28 cellular contexts compared by ENCODE assay signal in the genomic region with DNA sequence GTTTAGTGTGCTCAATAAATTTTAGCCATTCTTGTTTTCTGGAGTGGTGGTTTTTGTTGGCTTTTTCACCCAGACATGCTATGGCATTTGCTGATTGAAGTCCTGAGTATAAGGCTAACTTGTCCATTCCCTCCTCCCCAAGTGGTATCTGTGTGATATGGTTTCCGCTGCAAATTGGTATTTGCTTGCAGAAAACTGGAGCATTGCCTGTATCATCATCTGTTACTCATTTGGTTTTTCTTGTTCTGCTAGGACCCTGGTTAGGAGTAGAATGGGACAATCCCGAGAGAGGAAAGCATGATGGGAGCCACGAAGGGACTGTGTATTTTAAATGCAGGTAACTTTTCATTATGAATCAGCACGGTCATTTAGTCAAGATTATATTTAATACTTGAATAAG. TPM values are rescaled to one million over a fixed set of nuclear protein-coding genes. Genes with fewer than 3 reads are reported as not detected.
DNase-seq lines count a peak whose midpoint lies in the region; ATAC-seq and TF ChIP-seq lines count a peak whose summit lies in the region.
"Had no signal": no experiment of that assay in that cellular context is flagged by ENCODE, and none has a peak within 500 bp of the region (broad histone marks: within the 10 kb centered on the region; RNA-seq: fewer than 3 reads in every experiment).

No MANE protein-coding gene starts in this region.

- H3K27me3 Mint-ChIP-seq in GM23338 (ENCODE audit: insufficient read depth, low read depth, poor library complexity): peaks cover 7% of the 10 kb centered on the region
- H3K27me3 Mint-ChIP-seq: activated CD4-positive, alpha-beta T cell treated with anti-CD3 and anti-CD28 coated beads for 36 hours; CD4-positive, alpha-beta memory T cell; T-helper 17 cell had no signal

- H3K4me2 ChIP-seq in GM23338: no peak overlapping the region

- 82% methylated on average over 4 of the region's 4 CpGs for WGBS in esophagus muscularis mucosa

- peaks cover 11% of the 10 kb centered on the region; the same call in 1 of the 2 replicates for H4K20me1 ChIP-seq in GM23338 (replicated peaks; ENCODE audit: insufficient read depth)

- H2AFZ ChIP-seq in GM23338: no peak overlapping the region
- H2AFZ ChIP-seq: parathyroid adenoma had no signal

- DNase-seq in GM23338 (ENCODE audit: low spot score) (no peak), WERI-Rb-1 (peak; percentile 0), fibroblast of gingiva (ENCODE audit: low read depth) (peak; percentile 6), GF-D8 (lab: John Stamatoyannopoulos, UW) (no peak), esophagus muscularis mucosa (ENCODE audit: extremely low spot score) (no peak)
- DNase-seq in activated naive CD4-positive, alpha-beta T cell (lab: John Stamatoyannopoulos, UW): no peak
- DNase-seq: activated CD4-positive, alpha-beta T cell treated with anti-CD3 and anti-CD28 coated beads for 36 hours; CD4-positive, alpha-beta memory T cell; DMS 273 treated with DMSO at 0.1 percent for 48 hours; effector CD4-positive, alpha-beta T cell; foreskin melanocyte; H9; heart right ventricle; Karpas-422; lower lobe of right lung; NCI-H1436; NCI-H345; NCI-H748 treated with DMSO at 0.1 percent for 48 hours; right cardiac atrium; SJCRH30; spleen; T-helper 17 cell; upper lobe of left lung had no signal

- no peaks in the 10 kb centered on the region for H3K27me3 ChIP-seq in GM23338 (ENCODE audit: insufficient read depth)
- no peaks in the 10 kb centered on the region for H3K27me3 ChIP-seq in WERI-Rb-1 (ENCODE audit: insufficient read depth, low read depth, severe bottlenecking)
- no peaks in the 10 kb centered on the region for H3K27me3 ChIP-seq in esophagus muscularis mucosa
- H3K27me3 ChIP-seq: adrenal gland, breast epithelium, heart right ventricle, SJCRH30, spleen, upper lobe of left lung had no signal

- H3K36me3 ChIP-seq in GM23338 (ENCODE audit: insufficient read depth) (no peaks in the 10 kb centered on the region), WERI-Rb-1 (peaks cover 19% of the 10 kb centered on the region), esophagus muscularis mucosa (peaks cover 0 to 13% (median 4%) of the 10 kb centered on the region in 4 donors)
- H3K36me3 ChIP-seq: adrenal gland, breast epithelium had no signal

- intact Hi-C loops in esophagus muscularis mucosa (cut with DNase I): no loop called here

- H3K27ac ChIP-seq in GM23338 (ENCODE audit: low read depth): peak overlapping the region; percentile 10; the same call in 1 of the 2 replicates
- no peak overlapping the region for H3K27ac ChIP-seq in WERI-Rb-1
- H3K27ac ChIP-seq in esophagus muscularis mucosa (replicated peaks in 1 of 4): no peak overlapping the region
- H3K27ac ChIP-seq: adrenal gland, breast epithelium, epithelial cell of prostate, heart right ventricle, lower lobe of right lung, parathyroid adenoma, SJCRH30, spleen, upper lobe of left lung had no signal

- H3K4me3 ChIP-seq in GM23338 (no peak overlapping the region), WERI-Rb-1 (ENCODE audit: low read depth, low read length) (no peak overlapping the region), esophagus muscularis mucosa (no peak overlapping the region)
- H3K4me3 ChIP-seq: adrenal gland, breast epithelium, heart right ventricle, lower lobe of right lung, SJCRH30, spleen, upper lobe of left lung had no signal

- H3K27ac Mint-ChIP-seq in GM23338: no peak overlapping the region
- H3K27ac Mint-ChIP-seq: activated CD4-positive, alpha-beta T cell treated with anti-CD3 and anti-CD28 coated beads for 36 hours; CD4-positive, alpha-beta memory T cell; T-helper 17 cell had no signal

- no peak overlapping the region for H3K4me3 Mint-ChIP-seq in GM23338
- H3K4me3 Mint-ChIP-seq: activated CD4-positive, alpha-beta T cell treated with anti-CD3 and anti-CD28 coated beads for 36 hours; CD4-positive, alpha-beta memory T cell; H9; T-helper 17 cell had no signal

- TF ChIP-seq CTCF in GM23338 (conservative IDR thresholded peaks at IDR 0.05; ENCODE audit: low read depth in 2 of 2) (no peak), WERI-Rb-1 (IDR thresholded peaks at IDR 0.05; ENCODE audit: low read depth, low read length) (no peak), esophagus muscularis mucosa (IDR thresholded peaks at IDR 0.05) (no peak)

- peaks cover 10% of the 10 kb centered on the region; the same call in 2 of the 3 replicates for H3K36me3 Mint-ChIP-seq in GM23338 (ENCODE audit: low read depth)

- H3K9me3 ChIP-seq in WERI-Rb-1 (ENCODE audit: severe bottlenecking) (no peaks in the 10 kb centered on the region), esophagus muscularis mucosa (no peaks in the 10 kb centered on the region)
- H3K9me3 ChIP-seq: adrenal gland, breast epithelium, heart right ventricle, lower lobe of right lung, SJCRH30, spleen, upper lobe of left lung had no signal

- peaks cover 43% of the 10 kb centered on the region for H3K79me2 ChIP-seq in GM23338 (replicated peaks; ENCODE audit: insufficient read depth)

- H3K4me1 Mint-ChIP-seq in GM23338: peaks cover 3% of the 10 kb centered on the region; the same call in 1 of the 3 replicates

- H3K9me2 ChIP-seq in GM23338 (ENCODE audit: insufficient read depth): no peaks in the 10 kb centered on the region

- no peak for TF ChIP-seq POLR2A in esophagus muscularis mucosa (IDR thresholded peaks at IDR 0.05; ENCODE audit: low read depth)

- H3K4me1 ChIP-seq in GM23338 (ENCODE audit: insufficient read depth) (peaks cover 5% of the 10 kb centered on the region), esophagus muscularis mucosa (no peaks in the 10 kb centered on the region)
- H3K4me1 ChIP-seq: adrenal gland, breast epithelium, lower lobe of right lung, parathyroid adenoma, upper lobe of left lung had no signal

- no peak for TF ChIP-seq EP300 in esophagus muscularis mucosa (IDR thresholded peaks at IDR 0.05)

- ATAC-seq in GM23338 (no peak), GM21423 (IDR thresholded peaks at IDR 0.05; ENCODE audit: unreplicated experiment) (no peak)
- ATAC-seq: activated CD4-positive, alpha-beta T cell treated with anti-CD3 and anti-CD28 coated beads for 36 hours; heart right ventricle; lower lobe of right lung; right cardiac atrium; T-helper 17 cell had no signal

- H3K9me3 Mint-ChIP-seq in GM23338: no peaks in the 10 kb centered on the region
- H3K9me3 Mint-ChIP-seq: H9 had no signal

- no peaks in the 10 kb centered on the region for H3F3A ChIP-seq in GM23338 (replicated peaks; ENCODE audit: low read depth)

TF ChIP-seq in GM23338, 12 proteins besides CTCF, POLR2A, EP300 and RAD21 (continues in another document):
- TF ChIP-seq ZNF462 (CRISPR knock-in tag; IDR thresholded peaks at IDR 0.05): no peak

RNA-seq across cellular contexts. Expression of gene TBCE, which starts 34.0 kb away (rescaled TPM):
- 42.7 and 45.6 TPM in 2 replicates for total RNA-seq in GM23338 (2014; rRNA removed; shearing (Covaris generic))
- 64.8 and 72.4 TPM in 2 replicates for polyA plus RNA-seq in GM23338 (2016; fragmentation: Nextera tagmentation; extraction: Ambion mirVana)
- 10 to 100 TPM; 10.6 to 21.6 (median 15.3) TPM for total RNA-seq in esophagus muscularis mucosa

Comparison
In these comparisons a context has a peak if more than half of its experiments do, and no peak if none do; other contexts are left out.
1. DNase-seq: peak in WERI-Rb-1 (single experiment) and fibroblast of gingiva (single experiment); none in GM23338 (single experiment), GF-D8 (single experiment), activated naive CD4-positive, alpha-beta T cell (0 of 4) and esophagus muscularis mucosa (single experiment).